In genomic region chr1:53967409-53968124, GRCh38 we compare ENCODE assay signal across 2 cellular contexts.
TF ChIP-seq lines count a peak whose summit lies in the region.

No MANE protein-coding gene starts in this region.

TF ChIP-seq in HCT116, 20 proteins besides CTCF, POLR2A, EP300 and RAD21:
- TF ChIP-seq CEBPB (IDR thresholded peaks at IDR 0.05; ENCODE audit: low read depth): no peak

TF ChIP-seq in K562, 482 proteins besides CTCF, POLR2A, EP300 and RAD21:
- TF ChIP-seq, protein P1, sequence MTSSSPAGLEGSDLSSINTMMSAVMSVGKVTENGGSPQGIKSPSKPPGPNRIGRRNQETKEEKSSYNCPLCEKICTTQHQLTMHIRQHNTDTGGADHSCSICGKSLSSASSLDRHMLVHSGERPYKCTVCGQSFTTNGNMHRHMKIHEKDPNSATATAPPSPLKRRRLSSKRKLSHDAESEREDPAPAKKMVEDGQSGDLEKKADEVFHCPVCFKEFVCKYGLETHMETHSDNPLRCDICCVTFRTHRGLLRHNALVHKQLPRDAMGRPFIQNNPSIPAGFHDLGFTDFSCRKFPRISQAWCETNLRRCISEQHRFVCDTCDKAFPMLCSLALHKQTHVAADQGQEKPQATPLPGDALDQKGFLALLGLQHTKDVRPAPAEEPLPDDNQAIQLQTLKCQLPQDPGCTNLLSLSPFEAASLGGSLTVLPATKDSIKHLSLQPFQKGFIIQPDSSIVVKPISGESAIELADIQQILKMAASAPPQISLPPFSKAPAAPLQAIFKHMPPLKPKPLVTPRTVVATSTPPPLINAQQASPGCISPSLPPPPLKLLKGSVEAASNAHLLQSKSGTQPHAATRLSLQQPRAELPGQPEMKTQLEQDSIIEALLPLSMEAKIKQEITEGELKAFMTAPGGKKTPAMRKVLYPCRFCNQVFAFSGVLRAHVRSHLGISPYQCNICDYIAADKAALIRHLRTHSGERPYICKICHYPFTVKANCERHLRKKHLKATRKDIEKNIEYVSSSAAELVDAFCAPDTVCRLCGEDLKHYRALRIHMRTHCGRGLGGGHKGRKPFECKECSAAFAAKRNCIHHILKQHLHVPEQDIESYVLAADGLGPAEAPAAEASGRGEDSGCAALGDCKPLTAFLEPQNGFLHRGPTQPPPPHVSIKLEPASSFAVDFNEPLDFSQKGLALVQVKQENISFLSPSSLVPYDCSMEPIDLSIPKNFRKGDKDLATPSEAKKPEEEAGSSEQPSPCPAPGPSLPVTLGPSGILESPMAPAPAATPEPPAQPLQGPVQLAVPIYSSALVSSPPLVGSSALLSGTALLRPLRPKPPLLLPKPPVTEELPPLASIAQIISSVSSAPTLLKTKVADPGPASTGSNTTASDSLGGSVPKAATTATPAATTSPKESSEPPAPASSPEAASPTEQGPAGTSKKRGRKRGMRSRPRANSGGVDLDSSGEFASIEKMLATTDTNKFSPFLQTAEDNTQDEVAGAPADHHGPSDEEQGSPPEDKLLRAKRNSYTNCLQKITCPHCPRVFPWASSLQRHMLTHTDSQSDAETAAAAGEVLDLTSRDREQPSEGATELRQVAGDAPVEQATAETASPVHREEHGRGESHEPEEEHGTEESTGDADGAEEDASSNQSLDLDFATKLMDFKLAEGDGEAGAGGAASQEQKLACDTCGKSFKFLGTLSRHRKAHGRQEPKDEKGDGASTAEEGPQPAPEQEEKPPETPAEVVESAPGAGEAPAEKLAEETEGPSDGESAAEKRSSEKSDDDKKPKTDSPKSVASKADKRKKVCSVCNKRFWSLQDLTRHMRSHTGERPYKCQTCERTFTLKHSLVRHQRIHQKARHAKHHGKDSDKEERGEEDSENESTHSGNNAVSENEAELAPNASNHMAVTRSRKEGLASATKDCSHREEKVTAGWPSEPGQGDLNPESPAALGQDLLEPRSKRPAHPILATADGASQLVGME (CRISPR knock-in tag; IDR thresholded peaks at IDR 0.05): no peak
- TF ChIP-seq ZNF165 (CRISPR knock-in tag; IDR thresholded peaks at IDR 0.05; ENCODE audit: borderline replicate concordance): no peak
- TF ChIP-seq HMBOX1 (IDR thresholded peaks at IDR 0.05): no peak
- TF ChIP-seq FOS (IDR thresholded peaks at IDR 0.05; ENCODE audit: extremely low read depth, insufficient read length): no peak
- no peak for TF ChIP-seq HEY1 (CRISPR knock-in tag; IDR thresholded peaks at IDR 0.05; ENCODE audit: borderline replicate concordance)
- no peak for TF ChIP-seq MCM7 (IDR thresholded peaks at IDR 0.05)
- TF ChIP-seq PCBP2 (IDR thresholded peaks at IDR 0.05; ENCODE audit: low read depth, low read length, poor library complexity, severe bottlenecking): no peak
- no peak for TF ChIP-seq CSDE1 (IDR thresholded peaks at IDR 0.05)
- no peak for TF ChIP-seq PHTF2 (CRISPR knock-in tag; IDR thresholded peaks at IDR 0.05)
- TF ChIP-seq, protein P2, sequence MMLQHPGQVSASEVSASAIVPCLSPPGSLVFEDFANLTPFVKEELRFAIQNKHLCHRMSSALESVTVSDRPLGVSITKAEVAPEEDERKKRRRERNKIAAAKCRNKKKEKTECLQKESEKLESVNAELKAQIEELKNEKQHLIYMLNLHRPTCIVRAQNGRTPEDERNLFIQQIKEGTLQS (IDR thresholded peaks at IDR 0.05): no peak
- TF ChIP-seq, protein P2 (CRISPR knock-in tag; conservative IDR thresholded peaks at IDR 0.05): no peak
- no peak for TF ChIP-seq NFIC (IDR thresholded peaks at IDR 0.05)
- no peak for TF ChIP-seq TAF15 (IDR thresholded peaks at IDR 0.05; ENCODE audit: low read depth, low read length)
